In genomic region chr12:26177303-26177702, GRCh38 we compare ENCODE assay signal across 1 cellular context.
TF ChIP-seq lines count a peak whose summit lies in the region.

No MANE protein-coding gene starts in this region.

TF ChIP-seq in IMR-90, 13 proteins besides CTCF, POLR2A, EP300 and RAD21:
- TF ChIP-seq CHD1 (IDR thresholded peaks at IDR 0.05; ENCODE audit: low read depth, low read length): no peak
- no peak for TF ChIP-seq SMC3 (IDR thresholded peaks at IDR 0.05; ENCODE audit: low read depth, low read length)
- TF ChIP-seq MAFK (IDR thresholded peaks at IDR 0.05; ENCODE audit: low read depth, low read length): no peak
- TF ChIP-seq RFX5 (IDR thresholded peaks at IDR 0.05; ENCODE audit: low read depth, low read length): no peak
- TF ChIP-seq FOS (IDR thresholded peaks at IDR 0.05; ENCODE audit: low read depth, low read length): no peak
- no peak for TF ChIP-seq RCOR1 (IDR thresholded peaks at IDR 0.05; ENCODE audit: insufficient replicate concordance, low read length)
- TF ChIP-seq CEBPB (IDR thresholded peaks at IDR 0.05; ENCODE audit: low read depth, low read length): no peak
- TF ChIP-seq ELK1 (IDR thresholded peaks at IDR 0.05; ENCODE audit: borderline replicate concordance, low read depth, low read length): no peak
- TF ChIP-seq MXI1 (IDR thresholded peaks at IDR 0.05; ENCODE audit: borderline replicate concordance, low read depth, low read length): no peak
- TF ChIP-seq USF2 (IDR thresholded peaks at IDR 0.05; ENCODE audit: low read depth, low read length): no peak
- TF ChIP-seq NFE2L2 (IDR thresholded peaks at IDR 0.05; ENCODE audit: low read depth, low read length): no peak
- TF ChIP-seq MAZ (IDR thresholded peaks at IDR 0.05; ENCODE audit: borderline replicate concordance, low read depth, low read length): no peak
- TF ChIP-seq BHLHE40 (IDR thresholded peaks at IDR 0.05; ENCODE audit: low read depth, low read length): no peak
